33 cellular contexts compared by ENCODE assay signal in the genomic region with DNA sequence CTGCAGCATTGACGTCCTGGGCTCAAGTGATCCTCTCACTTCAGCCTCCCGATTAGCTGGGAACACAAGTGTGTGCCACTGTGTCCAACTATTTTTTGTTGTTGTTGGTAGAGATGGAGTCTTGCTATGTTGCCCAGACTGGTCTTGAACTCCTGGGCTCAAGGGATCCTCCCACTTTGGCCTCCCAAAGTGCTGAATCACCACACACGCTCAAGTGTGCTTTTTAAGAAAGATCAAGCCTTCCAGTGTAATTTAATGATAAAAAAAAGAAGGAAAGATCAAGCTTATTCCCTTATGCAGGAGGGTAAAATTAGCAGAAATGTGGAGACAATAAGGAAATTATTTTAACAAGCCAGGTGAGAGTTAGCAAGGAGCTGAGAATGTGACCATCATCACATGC.
"Had no signal": no experiment of that assay in that cellular context is flagged by ENCODE, and none has a peak within 500 bp of the region (broad histone marks: within the 10 kb centered on the region; RNA-seq: fewer than 3 reads in every experiment).

No MANE protein-coding gene starts in this region.

- H3K27me3 ChIP-seq: adrenal gland, ascending aorta, body of pancreas, brain microvascular endothelial cell, breast epithelium had no signal

- H3K27ac ChIP-seq: adrenal gland, ascending aorta, body of pancreas, brain microvascular endothelial cell, breast epithelium, cardiac muscle cell had no signal

- H3K4me3 ChIP-seq: adrenal gland, ascending aorta, body of pancreas, breast epithelium, cardiac muscle cell had no signal

- H3K4me1 ChIP-seq: adrenal gland, ascending aorta, body of pancreas, breast epithelium had no signal

- H3K9me3 ChIP-seq: adrenal gland, ascending aorta, body of pancreas, breast epithelium had no signal

- DNase-seq: activated effector memory CD4-positive, alpha-beta T cell treated with anti-CD3 and anti-CD28 coated beads, Interleukin-2, amount 50 U/mL, for 16 hours; activated effector memory CD4-positive, alpha-beta T cell treated with Interleukin-2 at 50 U/mL for 16 hours; activated gamma-delta T cell; activated gamma-delta T cell treated with Interleukin-2 at 50 U/mL for 16 hours; activated naive CD4-positive, alpha-beta T cell; activated naive CD4-positive, alpha-beta T cell treated with anti-CD3 and anti-CD28 coated beads for 36 hours; activated naive CD4-positive, alpha-beta T cell treated with anti-CD3 and anti-CD28 coated beads, Interleukin-2, amount 10 ng/mL, durations not matched to agents 7 days and 5 days; activated naive CD4-positive, alpha-beta T cell treated with anti-CD3 and anti-CD28 coated beads, Interleukin-2, amount 50 U/mL, for 16 hours; activated naive CD4-positive, alpha-beta T cell treated with Interleukin-2 at 50 U/mL for 16 hours; activated naive CD8-positive, alpha-beta T cell treated with anti-CD3 and anti-CD28 coated beads for 36 hours; activated naive CD8-positive, alpha-beta T cell treated with anti-CD3 and anti-CD28 coated beads, Interleukin-2, amount 10 ng/mL, durations not matched to agents 7 days and 5 days; activated naive CD8-positive, alpha-beta T cell treated with anti-CD3 and anti-CD28 coated beads, Interleukin-2, amount 50 U/mL, for 24 hours; activated T-cell treated with anti-CD3 and anti-CD28 coated beads, Interleukin-2, amount 50 U/mL, for 24 hours; activated T-cell treated with anti-CD3 and anti-CD28 coated beads, Interleukin-2, amount 50 U/mL, for 4 hours; activated T-cell treated with anti-CD3 and anti-CD28 coated beads, Interleukin-2, amount 50 U/mL, for 48 hours; activated T-cell treated with anti-CD3 and anti-CD28 coated beads, Interleukin-2, amount 50 U/mL, for 72 hours; adrenal gland; amniotic stem cell; amygdala; anterior cingulate cortex; aorta; body of pancreas; brain microvascular endothelial cell; caudate nucleus; central memory CD4-positive, alpha-beta T cell; cerebellar nuclear complex had no signal

- ATAC-seq: activated naive CD4-positive, alpha-beta T cell treated with anti-CD3 and anti-CD28 coated beads, Interleukin-2, amount 50 U/mL, for 72 hours; activated naive CD8-positive, alpha-beta T cell treated with anti-CD3 and anti-CD28 coated beads, Interleukin-2, amount 50 U/mL, for 24 hours; activated T-cell treated with anti-CD3 and anti-CD28 coated beads, Interleukin-2, amount 50 U/mL, for 4 hours; activated T-cell treated with anti-CD3 and anti-CD28 coated beads, Interleukin-2, amount 50 U/mL, for 72 hours; activated T-helper 17 cell treated with anti-CD3 and anti-CD28 coated beads, Interleukin-2, amount 50 U/mL, for 72 hours; body of pancreas had no signal

- H3K36me3 ChIP-seq: adrenal gland, ascending aorta, brain microvascular endothelial cell, breast epithelium, cardiac muscle cell had no signal

- FAIRE-seq: astrocyte, bronchial epithelial cell had no signal
